13 cellular contexts compared by ENCODE assay signal in genomic region chr5:181170996-181171395, GRCh38. TPM values are rescaled to one million over a fixed set of nuclear protein-coding genes. Genes with fewer than 3 reads are reported as not detected.
A peak's percentile ranks its signal among the peaks of the same experiment; 100 is the strongest.
DNase-seq lines count a peak whose midpoint lies in the region; ATAC-seq and TF ChIP-seq lines count a peak whose summit lies in the region.
"Had no signal": no experiment of that assay in that cellular context is flagged by ENCODE, and none has a peak within 500 bp of the region (broad histone marks: within the 10 kb centered on the region; RNA-seq: fewer than 3 reads in every experiment).

No MANE protein-coding gene starts in this region.

- H4K12ac ChIP-seq in trophoblast cell (ENCODE audit: low read depth, low read length) = no peak overlapping the region

- H3K27ac ChIP-seq in neural progenitor cell (no peak overlapping the region), trophoblast cell (ENCODE audit: low read depth, low read length) (no peak overlapping the region)
- H3K27ac ChIP-seq: upper lobe of left lung had no signal

- no peaks in the 10 kb centered on the region for H3K9me3 Mint-ChIP-seq in activated CD8-positive, alpha-beta T cell treated with anti-CD3 and anti-CD28 coated beads, Interleukin-2, amount 10 ng/mL, durations not matched to agents 7 days and 5 days (ENCODE audit: insufficient read depth)
- H3K9me3 Mint-ChIP-seq in activated CD8-positive, alpha-beta T cell treated with anti-CD3 and anti-CD28 coated beads for 36 hours = no peaks in the 10 kb centered on the region
- peaks cover 0 to 4% of the 10 kb centered on the region in 2 donors for H3K9me3 Mint-ChIP-seq in effector memory CD8-positive, alpha-beta T cell
- H3K9me3 Mint-ChIP-seq in neural progenitor cell = peaks cover 4% of the 10 kb centered on the region

- intact Hi-C loops in activated CD8-positive, alpha-beta T cell treated with anti-CD3 and anti-CD28 coated beads for 36 hours (cut with micrococcal nuclease) = no loop called here

- H3K27me3 ChIP-seq in neural progenitor cell (peaks cover 99% of the 10 kb centered on the region), trophoblast cell (ENCODE audit: insufficient read depth, low read length) (no peaks in the 10 kb centered on the region)

- H3K9me3 ChIP-seq in neural progenitor cell (ENCODE audit: low read depth) (no peaks in the 10 kb centered on the region), trophoblast cell (ENCODE audit: insufficient read depth, low read depth, low read length) (peaks cover 2% of the 10 kb centered on the region)
- H3K9me3 ChIP-seq: upper lobe of left lung had no signal

- no peak overlapping the region for H3K4me3 ChIP-seq in NB4 (ENCODE audit: low read depth, low read length)
- peak overlapping the region; percentile 63 for H3K4me3 ChIP-seq in neural progenitor cell
- no peak overlapping the region for H3K4me3 ChIP-seq in trophoblast cell (ENCODE audit: low read depth, low read length)
- H3K4me3 ChIP-seq: upper lobe of left lung had no signal

- POLR2A ChIA-PET in activated CD8-positive, alpha-beta T cell treated with anti-CD3 and anti-CD28 coated beads, Interleukin-2, amount 10 ng/mL, durations not matched to agents 7 days and 5 days (lab: Charles Lee) = interaction anchor here (1.2 kb wide), 2 partner anchors 19 to 72 kb away, joined by 3 to 4 read pairs; no protein-coding TSS in a partner anchor
- POLR2A ChIA-PET in activated CD8-positive, alpha-beta T cell treated with anti-CD3 and anti-CD28 coated beads for 36 hours (lab: Charles Lee) = interaction anchor here (0.7 to 1.2 kb wide), 2 partner anchors 8 to 52 kb away, joined by 3 to 6 read pairs; no protein-coding TSS in a partner anchor

- H2AFZ ChIP-seq in neural progenitor cell (replicated peaks) (no peak overlapping the region), trophoblast cell (ENCODE audit: insufficient read depth, low read length, poor library complexity) (no peak overlapping the region)

- peak overlapping the region; percentile 16 for H3K4me3 Mint-ChIP-seq in activated CD8-positive, alpha-beta T cell treated with anti-CD3 and anti-CD28 coated beads, Interleukin-2, amount 10 ng/mL, durations not matched to agents 7 days and 5 days
- H3K4me3 Mint-ChIP-seq in activated CD8-positive, alpha-beta T cell treated with anti-CD3 and anti-CD28 coated beads for 36 hours = no peak overlapping the region
- peak overlapping the region; percentile 72 to 75 for H3K4me3 Mint-ChIP-seq in effector memory CD8-positive, alpha-beta T cell
- peak overlapping the region; percentile 89 for H3K4me3 Mint-ChIP-seq in neural progenitor cell

- TF ChIP-seq CTCF in activated CD8-positive, alpha-beta T cell treated with anti-CD3 and anti-CD28 coated beads for 36 hours (IDR thresholded peaks at IDR 0.05) = no peak
- TF ChIP-seq CTCF in NB4 (IDR thresholded peaks at IDR 0.05; ENCODE audit: low read depth, low read length) = no peak
- TF ChIP-seq CTCF in neural progenitor cell (IDR thresholded peaks at IDR 0.05) = no peak

- H3K27ac Mint-ChIP-seq in activated CD8-positive, alpha-beta T cell treated with anti-CD3 and anti-CD28 coated beads, Interleukin-2, amount 10 ng/mL, durations not matched to agents 7 days and 5 days = no peak overlapping the region
- H3K27ac Mint-ChIP-seq in activated CD8-positive, alpha-beta T cell treated with anti-CD3 and anti-CD28 coated beads for 36 hours = no peak overlapping the region
- peak overlapping the region in 1 of 2 donors; percentile 61 for H3K27ac Mint-ChIP-seq in effector memory CD8-positive, alpha-beta T cell
- no peak overlapping the region for H3K27ac Mint-ChIP-seq in neural progenitor cell

- H3K4ac ChIP-seq in trophoblast cell (ENCODE audit: low read depth, low read length) = no peak overlapping the region

- no peak overlapping the region for H2AK5ac ChIP-seq in trophoblast cell (ENCODE audit: low read length)

- WGBS in trophoblast cell (ENCODE audit: extremely low coverage, insufficient coverage, insufficient read length) = no CpG with 5 or more reads among the region's 6 CpGs

- H3K23ac ChIP-seq in trophoblast cell (ENCODE audit: low read length) = no peak overlapping the region

- H4K8ac ChIP-seq in trophoblast cell (ENCODE audit: low read depth, low read length) = no peak overlapping the region

- no peaks in the 10 kb centered on the region for H3K36me3 ChIP-seq in neural progenitor cell
- H3K36me3 ChIP-seq in trophoblast cell (ENCODE audit: control insufficient read depth in 1 of 2, insufficient read depth in 2 of 2, low read length in 2 of 2) = no peaks in the 10 kb centered on the region
- H3K36me3 ChIP-seq: upper lobe of left lung had no signal

- ATAC-seq in activated CD8-positive, alpha-beta T cell treated with anti-CD3 and anti-CD28 coated beads, Interleukin-2, amount 10 ng/mL, durations not matched to agents 7 days and 5 days = no peak
- ATAC-seq in activated CD8-positive, alpha-beta T cell treated with anti-CD3 and anti-CD28 coated beads for 36 hours = no peak
- ATAC-seq in effector memory CD8-positive, alpha-beta T cell (replicated peaks) = no peak

- no peak overlapping the region for H3K18ac ChIP-seq in trophoblast cell (ENCODE audit: low read length)

- H4K91ac ChIP-seq in trophoblast cell (ENCODE audit: low read depth, low read length) = no peak overlapping the region

- H3K79me2 ChIP-seq in neural progenitor cell (ENCODE audit: low read depth) (no peaks in the 10 kb centered on the region), trophoblast cell (ENCODE audit: control insufficient read depth, insufficient read depth, low read length, poor library complexity) (no peaks in the 10 kb centered on the region)

- H3K4me2 ChIP-seq in neural progenitor cell (peak overlapping the region; percentile 95), trophoblast cell (ENCODE audit: low read length) (no peak overlapping the region)

- no peaks in the 10 kb centered on the region for H3K79me1 ChIP-seq in trophoblast cell (ENCODE audit: low read length)

- H4K20me1 ChIP-seq in neural progenitor cell (ENCODE audit: low read depth) = peaks cover 12% of the 10 kb centered on the region

- no peak overlapping the region for H2BK12ac ChIP-seq in trophoblast cell (ENCODE audit: low read length)

- TF ChIP-seq POLR2A in NB4 (IDR thresholded peaks at IDR 0.05; ENCODE audit: extremely low read depth, insufficient read length) = no peak

- no peak for DNase-seq in activated CD8-positive, alpha-beta T cell treated with anti-CD3 and anti-CD28 coated beads, Interleukin-2, amount 10 ng/mL, durations not matched to agents 7 days and 5 days
- DNase-seq in activated CD8-positive, alpha-beta T cell treated with anti-CD3 and anti-CD28 coated beads for 36 hours = no peak
- DNase-seq in NB4 (ENCODE audit: low read depth) (peak; percentile 40), neural progenitor cell (ENCODE audit: low spot score) (no peak), retina (no peak), trophoblast cell (no peak)
- DNase-seq in effector memory CD8-positive, alpha-beta T cell = no peak
- DNase-seq in central memory CD4-positive, alpha-beta T cell = no peak
- DNase-seq: NCI-H524 treated with DMSO at 0.1 percent for 48 hours, upper lobe of left lung had no signal

- no peak overlapping the region for H2BK120ac ChIP-seq in trophoblast cell (ENCODE audit: insufficient read depth, low read length, poor library complexity)

- peaks cover 38% of the 10 kb centered on the region for H3K27me3 Mint-ChIP-seq in activated CD8-positive, alpha-beta T cell treated with anti-CD3 and anti-CD28 coated beads, Interleukin-2, amount 10 ng/mL, durations not matched to agents 7 days and 5 days (ENCODE audit: low read depth)
- peaks cover 61% of the 10 kb centered on the region for H3K27me3 Mint-ChIP-seq in activated CD8-positive, alpha-beta T cell treated with anti-CD3 and anti-CD28 coated beads for 36 hours
- H3K27me3 Mint-ChIP-seq in effector memory CD8-positive, alpha-beta T cell = peaks cover 11 to 70% of the 10 kb centered on the region in 2 donors
- peaks cover 87% of the 10 kb centered on the region for H3K27me3 Mint-ChIP-seq in neural progenitor cell (ENCODE audit: insufficient read depth, low read depth)

- H3K4me1 ChIP-seq in neural progenitor cell (peaks cover 8% of the 10 kb centered on the region), trophoblast cell (ENCODE audit: control insufficient read depth in 1 of 2, insufficient read depth in 2 of 2, low read length in 2 of 2) (peaks cover 10 to 17% of the 10 kb centered on the region in 2 experiments)

- H3K14ac ChIP-seq in trophoblast cell (ENCODE audit: low read length) = no peak overlapping the region

- peaks cover 48% of the 10 kb centered on the region for H3F3A ChIP-seq in neural progenitor cell (ENCODE audit: low read depth)

- H3K9ac ChIP-seq in neural progenitor cell = no peak overlapping the region
- H3K9ac ChIP-seq in trophoblast cell (ENCODE audit: low read length) = no peak overlapping the region

- peaks cover 6% of the 10 kb centered on the region for H3K36me3 Mint-ChIP-seq in activated CD8-positive, alpha-beta T cell treated with anti-CD3 and anti-CD28 coated beads, Interleukin-2, amount 10 ng/mL, durations not matched to agents 7 days and 5 days (ENCODE audit: low read depth)
- no peaks in the 10 kb centered on the region for H3K36me3 Mint-ChIP-seq in activated CD8-positive, alpha-beta T cell treated with anti-CD3 and anti-CD28 coated beads for 36 hours (ENCODE audit: low read depth)
- peaks cover 43% of the 10 kb centered on the region for H3K36me3 Mint-ChIP-seq in effector memory CD8-positive, alpha-beta T cell (ENCODE audit: insufficient read depth)
- H3K36me3 Mint-ChIP-seq in neural progenitor cell = no peaks in the 10 kb centered on the region

- peaks cover 66% of the 10 kb centered on the region for H3K4me1 Mint-ChIP-seq in activated CD8-positive, alpha-beta T cell treated with anti-CD3 and anti-CD28 coated beads, Interleukin-2, amount 10 ng/mL, durations not matched to agents 7 days and 5 days (ENCODE audit: low read depth)
- H3K4me1 Mint-ChIP-seq in activated CD8-positive, alpha-beta T cell treated with anti-CD3 and anti-CD28 coated beads for 36 hours (ENCODE audit: low read depth) = peaks cover 60% of the 10 kb centered on the region
- peaks cover 32 to 44% of the 10 kb centered on the region in 2 donors for H3K4me1 Mint-ChIP-seq in effector memory CD8-positive, alpha-beta T cell (ENCODE audit: low read depth in 2 of 2)
- peaks cover 36% of the 10 kb centered on the region for H3K4me1 Mint-ChIP-seq in neural progenitor cell

- no peak overlapping the region for H2BK5ac ChIP-seq in trophoblast cell (ENCODE audit: low read depth, low read length, poor library complexity)

- CTCF ChIA-PET in activated CD8-positive, alpha-beta T cell treated with anti-CD3 and anti-CD28 coated beads, Interleukin-2, amount 10 ng/mL, durations not matched to agents 7 days and 5 days (lab: Charles Lee) = interaction anchor here (0.9 to 4.2 kb wide), 4 partner anchors 13 to 53 kb away, joined by 3 to 23 read pairs (median 8); no protein-coding TSS in a partner anchor
- CTCF ChIA-PET in activated CD8-positive, alpha-beta T cell treated with anti-CD3 and anti-CD28 coated beads for 36 hours (lab: Charles Lee) = interaction anchor here (1.2 to 1.7 kb wide), 2 partner anchors 14 to 36 kb away, joined by 8 read pairs; no protein-coding TSS in a partner anchor

RNA-seq across cellular contexts. Expression of gene OR2V2, which starts 23.6 kb away (rescaled TPM):
- not detected for total RNA-seq in activated CD8-positive, alpha-beta T cell treated with anti-CD3 and anti-CD28 coated beads, Interleukin-2, amount 10 ng/mL, durations not matched to agents 7 days and 5 days
- not detected for total RNA-seq in activated CD8-positive, alpha-beta T cell treated with anti-CD3 and anti-CD28 coated beads for 36 hours
- total RNA-seq in neural progenitor cell (ENCODE audit: low replicate concordance) = not detected in 2 replicates
- polyA plus RNA-seq in trophoblast cell (2013) = 0.04 TPM in 2 replicates
- total RNA-seq: endothelial cell of umbilical vein, G401, mucosa of gallbladder had no signal
- polyA plus RNA-seq: endothelial cell of umbilical vein had no signal

RNA-seq across cellular contexts. Expression of gene TRIM7, which starts 34.0 kb away (rescaled TPM):
- total RNA-seq in activated CD8-positive, alpha-beta T cell treated with anti-CD3 and anti-CD28 coated beads, Interleukin-2, amount 10 ng/mL, durations not matched to agents 7 days and 5 days = 1 to 10 TPM; 1.1 to 1.5 TPM
- 1 to 10 TPM; 1.1 to 3.0 TPM for total RNA-seq in activated CD8-positive, alpha-beta T cell treated with anti-CD3 and anti-CD28 coated beads for 36 hours
- not detected in 2 replicates for total RNA-seq in neural progenitor cell (ENCODE audit: low replicate concordance)
- polyA plus RNA-seq in trophoblast cell (2013) = 0.04 and 0.07 TPM in 2 replicates

RNA-seq across cellular contexts. Expression of gene OR2V1, which starts 40.0 kb away (rescaled TPM):
- not detected for total RNA-seq in activated CD8-positive, alpha-beta T cell treated with anti-CD3 and anti-CD28 coated beads, Interleukin-2, amount 10 ng/mL, durations not matched to agents 7 days and 5 days
- total RNA-seq in activated CD8-positive, alpha-beta T cell treated with anti-CD3 and anti-CD28 coated beads for 36 hours = not detected
- not detected in 2 replicates for total RNA-seq in neural progenitor cell (ENCODE audit: low replicate concordance)
- not detected in 2 replicates for polyA plus RNA-seq in trophoblast cell (2013)
- total RNA-seq: endothelial cell of umbilical vein, G401, mucosa of gallbladder, upper lobe of left lung had no signal
- polyA plus RNA-seq: endothelial cell of umbilical vein had no signal

RNA-seq across cellular contexts. Expression of gene TRIM41, which starts 52.1 kb away (rescaled TPM):
- 10 to 100 TPM; 40.0 to 44.7 TPM for total RNA-seq in activated CD8-positive, alpha-beta T cell treated with anti-CD3 and anti-CD28 coated beads, Interleukin-2, amount 10 ng/mL, durations not matched to agents 7 days and 5 days
- 10 to 100 TPM; 30.6 to 31.5 TPM for total RNA-seq in activated CD8-positive, alpha-beta T cell treated with anti-CD3 and anti-CD28 coated beads for 36 hours
- total RNA-seq in neural progenitor cell (ENCODE audit: low replicate concordance) = 8.1 and 24.2 TPM in 2 replicates
- 16.4 and 16.9 TPM in 2 replicates for polyA plus RNA-seq in trophoblast cell (2013)
